15 cellular contexts compared by ENCODE assay signal in genomic region chr15:74367296-74367854, GRCh38. TPM values are rescaled to one million over a fixed set of nuclear protein-coding genes. Genes with fewer than 3 reads are reported as not detected.
A peak's percentile ranks its signal among the peaks of the same experiment; 100 is the strongest.
DNase-seq lines count a peak whose midpoint lies in the region; ATAC-seq and TF ChIP-seq lines count a peak whose summit lies in the region.
"Had no signal": no experiment of that assay in that cellular context is flagged by ENCODE, and none has a peak within 500 bp of the region (broad histone marks: within the 10 kb centered on the region; RNA-seq: fewer than 3 reads in every experiment).

TSS of gene CYP11A1 (minus strand) at chr15:74367646. CDS start at chr15:74367585, 61 bp downstream.

- POLR2A ChIA-PET in HEK293T (lab: Yijun Ruan, JAX), result interaction anchor here (0.8 kb wide), 1 partner anchor 247 kb away, joined by 3 read pairs; no protein-coding TSS in a partner anchor

- H3K27ac ChIP-seq in mesendoderm (ENCODE audit: low read depth, low read length), result no peak within 1 kb of the TSS
- H3K27ac ChIP-seq: epithelial cell of prostate had no signal

- H2AK5ac ChIP-seq in mesendoderm (ENCODE audit: low read length), result peak within 1 kb of the TSS; percentile 44

- no peak within 1 kb of the TSS for H3K4ac ChIP-seq in mesendoderm (ENCODE audit: low read depth, low read length)

- H3K56ac ChIP-seq in mesendoderm (ENCODE audit: low read length), result peak within 1 kb of the TSS; percentile 65

- CTCF ChIA-PET in activated naive CD4-positive, alpha-beta T cell treated with anti-CD3 and anti-CD28 coated beads for 36 hours (lab: Charles Lee), result no interaction called here
- CTCF ChIA-PET in HEK293T (lab: Yijun Ruan, JAX), result interaction anchor here (1.2 kb wide), 1 partner anchor 12 kb away, joined by 3 read pairs; no protein-coding TSS in a partner anchor

- no peak within 1 kb of the TSS for H3K4me3 ChIP-seq in mesendoderm (ENCODE audit: low read length)

- H2BK120ac ChIP-seq in mesendoderm (ENCODE audit: low read depth, low read length), result no peak within 1 kb of the TSS

- peak within 1 kb of the TSS; percentile 35 for H3K9ac ChIP-seq in mesendoderm (ENCODE audit: low read length)

- H3K27ac Mint-ChIP-seq in activated naive CD4-positive, alpha-beta T cell treated with anti-CD3 and anti-CD28 coated beads for 36 hours, result no peak within 1 kb of the TSS
- no peak within 1 kb of the TSS for H3K27ac Mint-ChIP-seq in activated T-helper 17 cell treated with anti-CD3 and anti-CD28 coated beads, Interleukin-2, amount 50 U/mL, for 72 hours
- no peak within 1 kb of the TSS for H3K27ac Mint-ChIP-seq in stimulated activated naive B cell treated with anti-CD40 and anti-IgM and Interleukin-4, amounts not matched to agents 10 μg/mL and 1 μg/mL and 100 μg/mL, for 72 hours
- H3K27ac Mint-ChIP-seq: activated T-helper 2 cell treated with anti-CD3 and anti-CD28 coated beads, Interferon-gamma antibody, Interleukin-2, Interleukin-4, amounts not matched to agents 10 μg/mL and 5 μg/mL and 100 μg/mL, durations not matched to agents 14 hours and 24 hours and 36 hours had no signal

- no peak within 1 kb of the TSS for H3K18ac ChIP-seq in mesendoderm (ENCODE audit: low read length)

- peaks cover 3% of the 10 kb centered on the region for H3K4me1 Mint-ChIP-seq in activated naive CD4-positive, alpha-beta T cell treated with anti-CD3 and anti-CD28 coated beads for 36 hours (ENCODE audit: low read depth)
- no peaks in the 10 kb centered on the region for H3K4me1 Mint-ChIP-seq in activated T-helper 17 cell treated with anti-CD3 and anti-CD28 coated beads, Interleukin-2, amount 50 U/mL, for 72 hours
- H3K4me1 Mint-ChIP-seq in stimulated activated naive B cell treated with anti-CD40 and anti-IgM and Interleukin-4, amounts not matched to agents 10 μg/mL and 1 μg/mL and 100 μg/mL, for 72 hours, result peaks cover 5 to 6% of the 10 kb centered on the region in 2 donors

- no peak for DNase-seq in activated naive CD4-positive, alpha-beta T cell treated with anti-CD3 and anti-CD28 coated beads for 36 hours
- no peak for DNase-seq in activated naive CD4-positive, alpha-beta T cell (lab: John Stamatoyannopoulos, UW)
- no peak for DNase-seq in mesendoderm
- DNase-seq in stimulated activated naive B cell treated with anti-CD40 and anti-IgM and Interleukin-4, amounts not matched to agents 10 μg/mL and 1 μg/mL and 100 μg/mL, for 72 hours, result no peak
- DNase-seq in MV-4-11 (lab: John Stamatoyannopoulos, UW), result no peak
- no peak for DNase-seq in HEK293T (ENCODE audit: extremely low spot score)
- DNase-seq: Calu3; central memory CD4-positive, alpha-beta T cell; heart right ventricle; nucleus accumbens; transverse colon had no signal

- peaks cover 29% of the 10 kb centered on the region for H3K27me3 Mint-ChIP-seq in activated naive CD4-positive, alpha-beta T cell treated with anti-CD3 and anti-CD28 coated beads for 36 hours (ENCODE audit: low read depth)
- H3K27me3 Mint-ChIP-seq in activated T-helper 17 cell treated with anti-CD3 and anti-CD28 coated beads, Interleukin-2, amount 50 U/mL, for 72 hours, result peaks cover 24% of the 10 kb centered on the region
- H3K27me3 Mint-ChIP-seq in stimulated activated naive B cell treated with anti-CD40 and anti-IgM and Interleukin-4, amounts not matched to agents 10 μg/mL and 1 μg/mL and 100 μg/mL, for 72 hours, result peaks cover 43 to 77% of the 10 kb centered on the region in 2 donors

- no peaks in the 10 kb centered on the region for H3K27me3 ChIP-seq in mesendoderm (ENCODE audit: insufficient read depth, low read length, poor library complexity)

- H4K8ac ChIP-seq in mesendoderm (ENCODE audit: low read depth, low read length), result no peak within 1 kb of the TSS

- no peaks in the 10 kb centered on the region for H3K79me1 ChIP-seq in mesendoderm (ENCODE audit: low read length)

- ATAC-seq in activated T-helper 17 cell treated with anti-CD3 and anti-CD28 coated beads, Interleukin-2, amount 50 U/mL, for 72 hours (replicated peaks), result no peak
- ATAC-seq in stimulated activated naive B cell treated with anti-CD40 and anti-IgM and Interleukin-4, amounts not matched to agents 10 μg/mL and 1 μg/mL and 100 μg/mL, for 72 hours (replicated peaks), result no peak
- no peak for ATAC-seq in HG02981 (IDR thresholded peaks at IDR 0.05; ENCODE audit: unreplicated experiment)
- ATAC-seq: heart right ventricle had no signal

- intact Hi-C loops in activated naive CD4-positive, alpha-beta T cell treated with anti-CD3 and anti-CD28 coated beads for 36 hours (cut with micrococcal nuclease), result no loop called here

- H3K36me3 Mint-ChIP-seq in activated naive CD4-positive, alpha-beta T cell treated with anti-CD3 and anti-CD28 coated beads for 36 hours (ENCODE audit: low read depth), result no peaks in the 10 kb centered on the region
- no peaks in the 10 kb centered on the region for H3K36me3 Mint-ChIP-seq in activated T-helper 17 cell treated with anti-CD3 and anti-CD28 coated beads, Interleukin-2, amount 50 U/mL, for 72 hours (ENCODE audit: low read depth)
- no peaks in the 10 kb centered on the region for H3K36me3 Mint-ChIP-seq in stimulated activated naive B cell treated with anti-CD40 and anti-IgM and Interleukin-4, amounts not matched to agents 10 μg/mL and 1 μg/mL and 100 μg/mL, for 72 hours

- peak within 1 kb of the TSS; percentile 8 for H3K4me3 Mint-ChIP-seq in activated naive CD4-positive, alpha-beta T cell treated with anti-CD3 and anti-CD28 coated beads for 36 hours
- peak within 1 kb of the TSS; percentile 48 for H3K4me3 Mint-ChIP-seq in activated T-helper 17 cell treated with anti-CD3 and anti-CD28 coated beads, Interleukin-2, amount 50 U/mL, for 72 hours
- H3K4me3 Mint-ChIP-seq in stimulated activated naive B cell treated with anti-CD40 and anti-IgM and Interleukin-4, amounts not matched to agents 10 μg/mL and 1 μg/mL and 100 μg/mL, for 72 hours, result peak within 1 kb of the TSS; percentile 25 to 48

- no peaks in the 10 kb centered on the region for H3K79me2 ChIP-seq in mesendoderm (ENCODE audit: control insufficient read depth, insufficient read depth, low read length)

- H3K4me1 ChIP-seq in mesendoderm (ENCODE audit: control insufficient read depth, low read depth, low read length), result peaks cover 10% of the 10 kb centered on the region

- H2BK5ac ChIP-seq in mesendoderm (ENCODE audit: low read length), result no peak within 1 kb of the TSS

- H4K5ac ChIP-seq in mesendoderm (ENCODE audit: low read length), result no peak within 1 kb of the TSS

- no peaks in the 10 kb centered on the region for H3K9me3 Mint-ChIP-seq in activated naive CD4-positive, alpha-beta T cell treated with anti-CD3 and anti-CD28 coated beads for 36 hours
- no peaks in the 10 kb centered on the region for H3K9me3 Mint-ChIP-seq in activated T-helper 17 cell treated with anti-CD3 and anti-CD28 coated beads, Interleukin-2, amount 50 U/mL, for 72 hours
- no peaks in the 10 kb centered on the region for H3K9me3 Mint-ChIP-seq in stimulated activated naive B cell treated with anti-CD40 and anti-IgM and Interleukin-4, amounts not matched to agents 10 μg/mL and 1 μg/mL and 100 μg/mL, for 72 hours
- H3K9me3 Mint-ChIP-seq: activated T-helper 2 cell treated with anti-CD3 and anti-CD28 coated beads, Interferon-gamma antibody, Interleukin-2, Interleukin-4, amounts not matched to agents 10 μg/mL and 5 μg/mL and 100 μg/mL, durations not matched to agents 14 hours and 24 hours and 36 hours had no signal

- no CpG with 5 or more reads among the region's 12 CpGs for WGBS in mesendoderm (ENCODE audit: extremely low coverage, insufficient coverage, low lambda C conversion rate)

- H3K4me2 ChIP-seq in mesendoderm (ENCODE audit: low read length), result no peak within 1 kb of the TSS

- H3K36me3 ChIP-seq in mesendoderm (ENCODE audit: control insufficient read depth, insufficient read depth, low read length), result no peaks in the 10 kb centered on the region
- H3K36me3 ChIP-seq: heart right ventricle, transverse colon had no signal

- no peak within 1 kb of the TSS for H2BK15ac ChIP-seq in mesendoderm (replicated peaks; ENCODE audit: low read depth)

- no peak within 1 kb of the TSS for H3K23ac ChIP-seq in mesendoderm (ENCODE audit: low read length)

TF ChIP-seq in HEK293T, 16 proteins besides CTCF, POLR2A, EP300 and RAD21:
- TF ChIP-seq NFRKB (IDR thresholded peaks at IDR 0.05) (no peak), ARNT (IDR thresholded peaks at IDR 0.05) (no peak), SUZ12 (IDR thresholded peaks at IDR 0.05) (no peak), L3MBTL2 (conservative IDR thresholded peaks at IDR 0.05) (no peak)
TF ChIP-seq in HEK293T: peak in this region for 0.

RNA-seq across cellular contexts. Expression of gene CYP11A1, which starts in this region (rescaled TPM):
- total RNA-seq in activated naive CD4-positive, alpha-beta T cell treated with anti-CD3 and anti-CD28 coated beads for 36 hours, result not detected
- total RNA-seq in activated T-helper 17 cell treated with anti-CD3 and anti-CD28 coated beads, Interleukin-2, amount 50 U/mL, for 72 hours, result not detected
- 2.5 TPM for polyA plus RNA-seq in mesendoderm (2013, experiment 1 of 2)
- polyA plus RNA-seq in mesendoderm (2013, experiment 2 of 2), result 2.9 TPM
- total RNA-seq: activated T-helper 2 cell treated with anti-CD3 and anti-CD28 coated beads, Interferon-gamma antibody, Interleukin-2, Interleukin-4, amounts not matched to agents 10 μg/mL and 5 μg/mL and 100 μg/mL, durations not matched to agents 14 hours and 24 hours and 36 hours; Calu3 had no signal
